9 cellular contexts compared by ENCODE assay signal in genomic region chr1:149792502-149792901, GRCh38. TPM values are rescaled to one million over a fixed set of nuclear protein-coding genes. Genes with fewer than 3 reads are reported as not detected.
A peak's percentile ranks its signal among the peaks of the same experiment; 100 is the strongest.
DNase-seq lines count a peak whose midpoint lies in the region; ATAC-seq and TF ChIP-seq lines count a peak whose summit lies in the region.
"Not testable (repeated sequence)": the region's sequence is repeated elsewhere in the genome, so short reads cannot be mapped to it uniquely, and the experiment has no call there.
"Had no signal": no experiment of that assay in that cellular context is flagged by ENCODE, and none has a peak within 500 bp of the region (broad histone marks: within the 10 kb centered on the region; RNA-seq: fewer than 3 reads in every experiment).

No MANE protein-coding gene starts in this region.

- H3K4me3 ChIP-seq in esophagus squamous epithelium: peak overlapping the region; percentile 46 to 64 (median 58)

- not testable (repeated sequence) for TF ChIP-seq CTCF in RWPE1 (conservative IDR thresholded peaks at IDR 0.05; ENCODE audit: low read depth)
- peak in 4 of 6 experiments; percentile 12 to 46 (median 28) for TF ChIP-seq CTCF in esophagus squamous epithelium (IDR thresholded peaks at IDR 0.05)

- H3K4me1 ChIP-seq in esophagus squamous epithelium: not testable (repeated sequence)

- DNase-seq in Caki2 (ENCODE audit: low read depth) (peak; percentile 48), HS-27A (ENCODE audit: low read depth) (peak; percentile 1), mucosa of gallbladder (ENCODE audit: low spot score) (peak; percentile 39)
- DNase-seq in RWPE1 (ENCODE audit: low spot score); esophagus squamous epithelium (lab: John Stamatoyannopoulos, UW): not testable (repeated sequence)
- peak; percentile 86 for DNase-seq in activated effector memory CD4-positive, alpha-beta T cell treated with anti-CD3 and anti-CD28 coated beads, Interleukin-2, amount 50 U/mL, for 16 hours
- peak; percentile 24 for DNase-seq in stimulated activated CD8-positive, alpha-beta memory T cell treated with anti-CD3 and anti-CD28 coated beads, Interleukin-4, amount 100 ng/mL, for 24 hours (ENCODE audit: low read depth)

- CTCF ChIA-PET in RWPE1 (lab: Yijun Ruan, JAX): not testable (repeated sequence)

- peak overlapping the region; percentile 29; the same call in 1 of the 2 replicates for H3K27ac ChIP-seq in RWPE1
- H3K27ac ChIP-seq in esophagus squamous epithelium: peak overlapping the region; percentile 85 to 90 (median 87)

- not testable (repeated sequence) for TF ChIP-seq POLR2A in esophagus squamous epithelium (IDR thresholded peaks at IDR 0.05)

- not testable (repeated sequence) for H3K9me3 ChIP-seq in esophagus squamous epithelium

- H3K27me3 ChIP-seq in esophagus squamous epithelium: not testable (repeated sequence)

- ATAC-seq in GM21526 (IDR thresholded peaks at IDR 0.05; ENCODE audit: low FRiP score, unreplicated experiment): peak; percentile 68

- intact Hi-C loops in esophagus squamous epithelium (cut with DNase I): not testable (repeated sequence)

- no CpG with 5 or more reads among the region's 36 CpGs for WGBS in esophagus squamous epithelium, 2 donors

- not testable (repeated sequence) for H3K36me3 ChIP-seq in esophagus squamous epithelium

- in situ Hi-C loops in Caki2 (cut with HindIII; ENCODE audit: low pct_unique_long_range_greater_than_20kb, low sequenced_read_pairs): not testable (repeated sequence)

- POLR2A ChIA-PET in RWPE1 (lab: Yijun Ruan, JAX; ENCODE audit: low non-redundant PET): not testable (repeated sequence)

RNA-seq across cellular contexts. Expression of gene FCGR1A, which starts 10.0 kb away (rescaled TPM):
- total RNA-seq in Caki2 (2014; rRNA removed; shearing (Covaris generic); ENCODE audit: low replicate concordance): not detected in 2 replicates
- total RNA-seq in esophagus squamous epithelium (1 to 10 TPM in 1 of 4 donors, under 1 TPM in 2, not detected in 1; 0.22 to 3.7 (median 0.76) TPM), mucosa of gallbladder (13.2 TPM)
- total RNA-seq: H4 had no signal
